Comparison of ENCODE assay signal across 6 cellular contexts in genomic region chr19:14091885-14092462, GRCh38. TPM values are rescaled to one million over a fixed set of nuclear protein-coding genes. Genes with fewer than 3 reads are reported as not detected.
DNase-seq lines count a peak whose midpoint lies in the region; ATAC-seq and TF ChIP-seq lines count a peak whose summit lies in the region.

No MANE protein-coding gene starts in this region.

- BruUV-seq in Panc1 (replicated peaks; lab: Mats Ljungman, UMichigan): TSS peak; percentile 83

- H3K27me3 ChIP-seq in Panc1 (ENCODE audit: control insufficient read depth, insufficient read depth, low read length) (no peaks in the 10 kb centered on the region), stomach smooth muscle (ENCODE audit: control insufficient read depth in 1 of 2, insufficient read depth in 2 of 2, low read length in 2 of 2) (no peaks in the 10 kb centered on the region)

- DNase-seq in Panc1 (ENCODE audit: low read depth, low spot score): no peak
- DNase-seq in fibroblast of the aortic adventitia (ENCODE audit: low read depth): no peak
- DNase-seq in NCI-H1436 (lab: John Stamatoyannopoulos, UW): no peak

- no peaks in the 10 kb centered on the region; the same call in 1 of the 2 replicates for H3K36me3 ChIP-seq in Panc1 (ENCODE audit: control insufficient read depth, insufficient read depth, low read length)
- H3K36me3 ChIP-seq in stomach smooth muscle (ENCODE audit: control insufficient read depth in 2 of 2, insufficient read depth in 2 of 2, low read length in 2 of 2): peaks cover 8 to 12% of the 10 kb centered on the region in 2 donors

- TF ChIP-seq CTCF in Panc1 (IDR thresholded peaks at IDR 0.05) (no peak), fibroblast of the aortic adventitia (IDR thresholded peaks at IDR 0.05; ENCODE audit: insufficient read depth, low read length) (no peak)

- CTCF ChIA-PET in Panc1 (lab: Charles Lee): no interaction called here

- in situ Hi-C loops in Panc1 (cut with HindIII; ENCODE audit: low pct_unique_long_range_greater_than_20kb, low sequenced_read_pairs): no loop called here

- ATAC-seq in GM21526 (IDR thresholded peaks at IDR 0.05; ENCODE audit: low FRiP score, unreplicated experiment) (peak; percentile 9), Panc1 (no peak; the same call in 1 of the 2 replicates), HG03378 (IDR thresholded peaks at IDR 0.05; ENCODE audit: unreplicated experiment) (no peak)

- peaks cover 4% of the 10 kb centered on the region for H3K4me1 ChIP-seq in Panc1 (ENCODE audit: control insufficient read depth, insufficient read depth, low read length)
- peaks cover 14% of the 10 kb centered on the region for H3K4me1 ChIP-seq in stomach smooth muscle (ENCODE audit: control insufficient read depth, insufficient read depth, low read length)

- POLR2A ChIA-PET in Panc1 (lab: Charles Lee): no interaction called here

- H3K9me3 ChIP-seq in Panc1 (ENCODE audit: control insufficient read depth, insufficient read depth, low read depth, low read length) (peaks cover 3% of the 10 kb centered on the region; the same call in 1 of the 2 replicates), stomach smooth muscle (ENCODE audit: control insufficient read depth in 2 of 2, low read length in 2 of 2) (peaks cover 2 to 6% of the 10 kb centered on the region in 2 donors)

- H3K4me3 ChIP-seq in Panc1 (ENCODE audit: low read depth in 2 of 2, low read length in 2 of 2): peak overlapping the region; percentile 64 to 66
- H3K4me3 ChIP-seq in fibroblast of the aortic adventitia (ENCODE audit: low read depth, low read length): peak overlapping the region; percentile 80
- H3K4me3 ChIP-seq in stomach smooth muscle (ENCODE audit: low read length in 2 of 2): peak overlapping the region in 1 of 2 donors; percentile 80

- intact Hi-C loops in Panc1 (cut with micrococcal nuclease; ENCODE audit: unreplicated experiment): no loop called here

- peak overlapping the region; percentile 89 for H3K27ac ChIP-seq in Panc1 (ENCODE audit: low read length)
- peak overlapping the region; percentile 86 for H3K27ac ChIP-seq in stomach smooth muscle (ENCODE audit: low read length)

- H3K9ac ChIP-seq in stomach smooth muscle (ENCODE audit: low read length in 2 of 2): no peak overlapping the region

RNA-seq across cellular contexts. Expression of gene SAMD1, which starts 1.4 kb away (rescaled TPM):
- 82.0 TPM for total RNA-seq in Panc1 (2021; ENCODE audit: unreplicated experiment)
- 73.2 TPM for polyA plus RNA-seq in Panc1 (2012; ENCODE audit: insufficient read length)
- total RNA-seq in fibroblast of the aortic adventitia (ENCODE audit: low replicate concordance): 18.5 and 40.4 TPM in 2 replicates

RNA-seq across cellular contexts. Expression of gene C19orf67, which starts 6.4 kb away (rescaled TPM):
- total RNA-seq in Panc1 (2021; ENCODE audit: unreplicated experiment): 0.28 TPM
- not detected for polyA plus RNA-seq in Panc1 (2012; ENCODE audit: insufficient read length)
- 0.27 TPM in 1 of 2 replicates, not detected in the other for total RNA-seq in fibroblast of the aortic adventitia (ENCODE audit: low replicate concordance)

RNA-seq across cellular contexts. Expression of gene MISP3, which starts 19.4 kb away (rescaled TPM):
- total RNA-seq in Panc1 (2021; ENCODE audit: unreplicated experiment) (1.5 TPM), fibroblast of the aortic adventitia (ENCODE audit: low replicate concordance) (0.72 TPM in 1 of 2 replicates, not detected in the other)
- polyA plus RNA-seq in Panc1 (2012; ENCODE audit: insufficient read length): 2.9 TPM

RNA-seq across cellular contexts. Expression of gene PRKACA, which starts 25.6 kb away (rescaled TPM):
- total RNA-seq in Panc1 (2021; ENCODE audit: unreplicated experiment) (70.8 TPM), fibroblast of the aortic adventitia (ENCODE audit: low replicate concordance) (13.8 and 44.0 TPM in 2 replicates)
- 50.7 TPM for polyA plus RNA-seq in Panc1 (2012; ENCODE audit: insufficient read length)

RNA-seq across cellular contexts. Expression of gene PALM3, which starts 30.1 kb away (rescaled TPM):
- 0.54 TPM for total RNA-seq in Panc1 (2021; ENCODE audit: unreplicated experiment)
- 1.3 TPM for polyA plus RNA-seq in Panc1 (2012; ENCODE audit: insufficient read length)
- total RNA-seq in fibroblast of the aortic adventitia (ENCODE audit: low replicate concordance): 0.16 TPM in 1 of 2 replicates, not detected in the other
